ENCODE assay signal across 2 cellular contexts in the genomic region with DNA sequence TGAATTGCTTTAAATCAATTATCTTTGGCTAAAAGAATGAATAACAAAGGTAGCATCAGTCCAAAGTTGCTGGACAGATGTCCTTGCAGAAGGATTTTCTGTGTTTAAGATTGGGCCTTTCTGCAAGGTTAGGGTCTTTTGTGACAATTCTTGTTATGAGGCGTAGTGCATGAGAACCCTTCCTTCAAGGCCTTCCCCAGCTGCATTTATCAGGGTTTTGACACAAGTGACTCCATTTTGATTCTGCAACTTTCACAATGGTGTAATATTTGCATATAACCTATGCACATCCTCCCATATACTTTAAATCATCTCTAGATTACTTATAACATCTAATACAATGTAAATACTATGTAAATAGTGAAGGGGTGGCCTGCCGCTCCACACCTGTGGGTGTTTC.
TF ChIP-seq lines count a peak whose summit lies in the region.

No MANE protein-coding gene starts in this region.

TF ChIP-seq in SK-N-SH, 30 proteins besides CTCF, POLR2A, EP300 and RAD21 (continued from another document):
- TF ChIP-seq, protein P1, sequence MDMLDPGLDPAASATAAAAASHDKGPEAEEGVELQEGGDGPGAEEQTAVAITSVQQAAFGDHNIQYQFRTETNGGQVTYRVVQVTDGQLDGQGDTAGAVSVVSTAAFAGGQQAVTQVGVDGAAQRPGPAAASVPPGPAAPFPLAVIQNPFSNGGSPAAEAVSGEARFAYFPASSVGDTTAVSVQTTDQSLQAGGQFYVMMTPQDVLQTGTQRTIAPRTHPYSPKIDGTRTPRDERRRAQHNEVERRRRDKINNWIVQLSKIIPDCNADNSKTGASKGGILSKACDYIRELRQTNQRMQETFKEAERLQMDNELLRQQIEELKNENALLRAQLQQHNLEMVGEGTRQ (IDR thresholded peaks at IDR 0.05; ENCODE audit: borderline replicate concordance, low read depth, low read length): no peak
- no peak for TF ChIP-seq MEF2A (IDR thresholded peaks at IDR 0.05; ENCODE audit: borderline replicate concordance, low read depth)

TF ChIP-seq in SK-N-SH treated with all-trans-retinoic acid at 6 μM for 48 hours, 23 proteins besides CTCF, POLR2A, EP300 and RAD21 (continued from another document):
- TF ChIP-seq, protein P2, sequence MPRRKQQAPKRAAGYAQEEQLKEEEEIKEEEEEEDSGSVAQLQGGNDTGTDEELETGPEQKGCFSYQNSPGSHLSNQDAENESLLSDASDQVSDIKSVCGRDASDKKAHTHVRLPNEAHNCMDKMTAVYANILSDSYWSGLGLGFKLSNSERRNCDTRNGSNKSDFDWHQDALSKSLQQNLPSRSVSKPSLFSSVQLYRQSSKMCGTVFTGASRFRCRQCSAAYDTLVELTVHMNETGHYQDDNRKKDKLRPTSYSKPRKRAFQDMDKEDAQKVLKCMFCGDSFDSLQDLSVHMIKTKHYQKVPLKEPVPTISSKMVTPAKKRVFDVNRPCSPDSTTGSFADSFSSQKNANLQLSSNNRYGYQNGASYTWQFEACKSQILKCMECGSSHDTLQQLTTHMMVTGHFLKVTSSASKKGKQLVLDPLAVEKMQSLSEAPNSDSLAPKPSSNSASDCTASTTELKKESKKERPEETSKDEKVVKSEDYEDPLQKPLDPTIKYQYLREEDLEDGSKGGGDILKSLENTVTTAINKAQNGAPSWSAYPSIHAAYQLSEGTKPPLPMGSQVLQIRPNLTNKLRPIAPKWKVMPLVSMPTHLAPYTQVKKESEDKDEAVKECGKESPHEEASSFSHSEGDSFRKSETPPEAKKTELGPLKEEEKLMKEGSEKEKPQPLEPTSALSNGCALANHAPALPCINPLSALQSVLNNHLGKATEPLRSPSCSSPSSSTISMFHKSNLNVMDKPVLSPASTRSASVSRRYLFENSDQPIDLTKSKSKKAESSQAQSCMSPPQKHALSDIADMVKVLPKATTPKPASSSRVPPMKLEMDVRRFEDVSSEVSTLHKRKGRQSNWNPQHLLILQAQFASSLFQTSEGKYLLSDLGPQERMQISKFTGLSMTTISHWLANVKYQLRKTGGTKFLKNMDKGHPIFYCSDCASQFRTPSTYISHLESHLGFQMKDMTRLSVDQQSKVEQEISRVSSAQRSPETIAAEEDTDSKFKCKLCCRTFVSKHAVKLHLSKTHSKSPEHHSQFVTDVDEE (CRISPR knock-in tag; IDR thresholded peaks at IDR 0.05): no peak
- TF ChIP-seq PPARA (CRISPR knock-in tag; IDR thresholded peaks at IDR 0.05; ENCODE audit: borderline replicate concordance) (no peak), ZNF70 (CRISPR knock-in tag; IDR thresholded peaks at IDR 0.05) (no peak), ZNF565 (CRISPR knock-in tag; conservative IDR thresholded peaks at IDR 0.05; ENCODE audit: low read depth) (no peak), GLIS3 (CRISPR knock-in tag; IDR thresholded peaks at IDR 0.05) (no peak), TCF4 (CRISPR knock-in tag; IDR thresholded peaks at IDR 0.05; ENCODE audit: borderline replicate concordance) (no peak), ARNTL (CRISPR knock-in tag; IDR thresholded peaks at IDR 0.05; ENCODE audit: borderline replicate concordance, low read depth) (no peak), ZFP3 (CRISPR knock-in tag; IDR thresholded peaks at IDR 0.05) (no peak), BACH2 (CRISPR knock-in tag; IDR thresholded peaks at IDR 0.05; ENCODE audit: borderline replicate concordance) (no peak), RARB (CRISPR knock-in tag; IDR thresholded peaks at IDR 0.05) (no peak), SNAI2 (CRISPR knock-in tag; IDR thresholded peaks at IDR 0.05) (no peak), ZC3H10 (CRISPR knock-in tag; IDR thresholded peaks at IDR 0.05) (no peak), ZFP30 (CRISPR knock-in tag; IDR thresholded peaks at IDR 0.05) (no peak)
- TF ChIP-seq, protein P3, sequence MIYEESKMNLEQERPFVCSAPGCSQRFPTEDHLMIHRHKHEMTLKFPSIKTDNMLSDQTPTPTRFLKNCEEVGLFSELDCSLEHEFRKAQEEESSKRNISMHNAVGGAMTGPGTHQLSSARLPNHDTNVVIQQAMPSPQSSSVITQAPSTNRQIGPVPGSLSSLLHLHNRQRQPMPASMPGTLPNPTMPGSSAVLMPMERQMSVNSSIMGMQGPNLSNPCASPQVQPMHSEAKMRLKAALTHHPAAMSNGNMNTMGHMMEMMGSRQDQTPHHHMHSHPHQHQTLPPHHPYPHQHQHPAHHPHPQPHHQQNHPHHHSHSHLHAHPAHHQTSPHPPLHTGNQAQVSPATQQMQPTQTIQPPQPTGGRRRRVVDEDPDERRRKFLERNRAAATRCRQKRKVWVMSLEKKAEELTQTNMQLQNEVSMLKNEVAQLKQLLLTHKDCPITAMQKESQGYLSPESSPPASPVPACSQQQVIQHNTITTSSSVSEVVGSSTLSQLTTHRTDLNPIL (CRISPR knock-in tag; IDR thresholded peaks at IDR 0.05; ENCODE audit: low read depth): no peak
- TF ChIP-seq, protein P4, sequence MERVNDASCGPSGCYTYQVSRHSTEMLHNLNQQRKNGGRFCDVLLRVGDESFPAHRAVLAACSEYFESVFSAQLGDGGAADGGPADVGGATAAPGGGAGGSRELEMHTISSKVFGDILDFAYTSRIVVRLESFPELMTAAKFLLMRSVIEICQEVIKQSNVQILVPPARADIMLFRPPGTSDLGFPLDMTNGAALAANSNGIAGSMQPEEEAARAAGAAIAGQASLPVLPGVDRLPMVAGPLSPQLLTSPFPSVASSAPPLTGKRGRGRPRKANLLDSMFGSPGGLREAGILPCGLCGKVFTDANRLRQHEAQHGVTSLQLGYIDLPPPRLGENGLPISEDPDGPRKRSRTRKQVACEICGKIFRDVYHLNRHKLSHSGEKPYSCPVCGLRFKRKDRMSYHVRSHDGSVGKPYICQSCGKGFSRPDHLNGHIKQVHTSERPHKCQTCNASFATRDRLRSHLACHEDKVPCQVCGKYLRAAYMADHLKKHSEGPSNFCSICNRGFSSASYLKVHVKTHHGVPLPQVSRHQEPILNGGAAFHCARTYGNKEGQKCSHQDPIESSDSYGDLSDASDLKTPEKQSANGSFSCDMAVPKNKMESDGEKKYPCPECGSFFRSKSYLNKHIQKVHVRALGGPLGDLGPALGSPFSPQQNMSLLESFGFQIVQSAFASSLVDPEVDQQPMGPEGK (CRISPR knock-in tag; IDR thresholded peaks at IDR 0.05; ENCODE audit: borderline replicate concordance): no peak
